Comparison of ENCODE assay signal across 8 cellular contexts in the genomic region with DNA sequence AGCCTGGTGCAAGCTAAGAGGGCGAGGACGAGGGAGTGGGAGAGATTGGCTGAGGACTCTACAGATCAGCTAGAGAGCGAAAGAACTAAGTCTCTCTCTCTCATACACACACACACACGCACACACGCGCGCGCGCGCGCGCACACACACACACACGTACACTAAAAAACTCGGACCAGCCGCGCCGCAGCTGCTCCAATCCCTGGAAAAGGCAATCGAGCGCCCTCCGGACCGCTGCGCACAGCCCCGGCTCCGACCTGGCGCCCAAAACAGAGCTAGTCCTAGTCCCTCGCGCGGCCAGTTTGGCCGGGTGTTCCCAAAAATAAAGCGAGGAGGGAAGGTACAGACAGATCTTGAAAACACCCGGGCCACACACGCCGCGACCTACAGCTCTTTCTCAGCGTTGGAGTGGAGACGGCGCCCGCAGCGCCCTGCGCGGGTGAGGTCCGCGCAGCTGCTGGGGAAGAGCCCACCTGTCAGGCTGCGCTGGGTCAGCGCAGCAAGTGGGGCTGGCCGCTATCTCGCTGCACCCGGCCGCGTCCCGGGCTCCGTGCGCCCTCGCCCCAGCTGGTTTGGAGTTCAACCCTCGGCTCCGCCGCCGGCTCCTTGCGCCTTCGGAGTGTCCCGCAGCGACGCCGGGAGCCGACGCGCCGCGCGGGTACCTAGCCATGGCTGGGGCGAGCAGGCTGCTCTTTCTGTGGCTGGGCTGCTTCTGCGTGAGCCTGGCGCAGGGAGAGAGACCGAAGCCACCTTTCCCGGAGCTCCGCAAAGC. TPM values are rescaled to one million over a fixed set of nuclear protein-coding genes. Genes with fewer than 3 reads are reported as not detected.
DNase-seq lines count a peak whose midpoint lies in the region; TF ChIP-seq lines count a peak whose summit lies in the region.

A gene with protein sequence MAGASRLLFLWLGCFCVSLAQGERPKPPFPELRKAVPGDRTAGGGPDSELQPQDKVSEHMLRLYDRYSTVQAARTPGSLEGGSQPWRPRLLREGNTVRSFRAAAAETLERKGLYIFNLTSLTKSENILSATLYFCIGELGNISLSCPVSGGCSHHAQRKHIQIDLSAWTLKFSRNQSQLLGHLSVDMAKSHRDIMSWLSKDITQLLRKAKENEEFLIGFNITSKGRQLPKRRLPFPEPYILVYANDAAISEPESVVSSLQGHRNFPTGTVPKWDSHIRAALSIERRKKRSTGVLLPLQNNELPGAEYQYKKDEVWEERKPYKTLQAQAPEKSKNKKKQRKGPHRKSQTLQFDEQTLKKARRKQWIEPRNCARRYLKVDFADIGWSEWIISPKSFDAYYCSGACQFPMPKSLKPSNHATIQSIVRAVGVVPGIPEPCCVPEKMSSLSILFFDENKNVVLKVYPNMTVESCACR (plus strand): TSS at position 92 of the 772 bp plus-strand sequence. CDS start 577 bp downstream, at position 669.

- no peaks in the 10 kb centered on the region for H3K36me3 ChIP-seq in osteoblast (ENCODE audit: insufficient read depth, low read length)

- peaks cover 59% of the 10 kb centered on the region for H3K27me3 ChIP-seq in osteoblast (ENCODE audit: insufficient read depth, low read length)

- peak; percentile 4 for DNase-seq in stimulated activated CD4-positive, alpha-beta T cell treated with anti-CD3 and anti-CD28 coated beads, Interleukin-15, amount 100 ng/mL, for 24 hours
- no peak for DNase-seq in stimulated activated CD4-positive, alpha-beta T cell treated with anti-CD3 and anti-CD28 coated beads, Interleukin-4, amount 100 ng/mL, for 4 hours
- DNase-seq in SW480 (ENCODE audit: low spot score) (peak; percentile 22), fibroblast of the aortic adventitia (ENCODE audit: low read depth) (peak; percentile 29), osteoblast (ENCODE audit: insufficient read length, low spot score, missing footprints) (peak; percentile 72), activated gamma-delta T cell treated with Interleukin-2 at 50 U/mL for 16 hours (no peak), amniotic stem cell (lab: John Stamatoyannopoulos, UW) (no peak), HPDE6-E6E7 (ENCODE audit: extremely low spot score) (no peak)

- H4K20me1 ChIP-seq in osteoblast (ENCODE audit: insufficient read depth, low read length) = no peaks in the 10 kb centered on the region

- H3K27ac ChIP-seq in osteoblast (ENCODE audit: low read depth, low read length) = no peak within 1 kb of the TSS

- peak within 1 kb of the TSS; percentile 53 for H3K4me3 ChIP-seq in fibroblast of the aortic adventitia (ENCODE audit: low read depth, low read length)
- H3K4me3 ChIP-seq in osteoblast (ENCODE audit: insufficient read depth, low read length) = peak within 1 kb of the TSS; percentile 58

- peak within 1 kb of the TSS; percentile 47 for H2AFZ ChIP-seq in osteoblast (ENCODE audit: low read length)

- no peaks in the 10 kb centered on the region for H3K4me1 ChIP-seq in osteoblast (ENCODE audit: insufficient read depth, low read length)

- H3K79me2 ChIP-seq in osteoblast (ENCODE audit: insufficient read depth, low read length) = no peaks in the 10 kb centered on the region

- peak within 1 kb of the TSS; percentile 71 for H3K4me2 ChIP-seq in osteoblast (ENCODE audit: insufficient read depth, low read length)

- TF ChIP-seq CTCF in fibroblast of the aortic adventitia (IDR thresholded peaks at IDR 0.05; ENCODE audit: insufficient read depth, low read length) (no peak), osteoblast (IDR thresholded peaks at IDR 0.05; ENCODE audit: extremely low read depth, low read depth, low read length) (no peak)

- H3K9me3 ChIP-seq in osteoblast (ENCODE audit: low read depth, low read length) = no peaks in the 10 kb centered on the region

RNA-seq across cellular contexts. Expression of the gene that starts here (rescaled TPM):
- total RNA-seq in fibroblast of the aortic adventitia (ENCODE audit: low replicate concordance) (0.18 TPM in 1 of 2 replicates, not detected in the other), osteoblast (not detected in 2 replicates)

Comparison
In these comparisons a context has a peak if more than half of its experiments do, and no peak if none do; other contexts are left out.
1. DNase-seq: peak in stimulated activated CD4-positive, alpha-beta T cell treated with anti-CD3 and anti-CD28 coated beads, Interleukin-15, amount 100 ng/mL, for 24 hours (single experiment) and SW480 (single experiment); none in stimulated activated CD4-positive, alpha-beta T cell treated with anti-CD3 and anti-CD28 coated beads, Interleukin-4, amount 100 ng/mL, for 4 hours (0 of 2), activated gamma-delta T cell treated with Interleukin-2 at 50 U/mL for 16 hours (single experiment), amniotic stem cell (single experiment) and HPDE6-E6E7 (single experiment).
2. Peak in DNase-seq and H3K4me3 ChIP-seq in fibroblast of the aortic adventitia; RNA of the gene not detected or under 1 TPM.
3. Peak in DNase-seq, H3K4me3 ChIP-seq and H3K4me2 ChIP-seq in osteoblast; RNA of the gene not detected or under 1 TPM.